In the genomic region with DNA sequence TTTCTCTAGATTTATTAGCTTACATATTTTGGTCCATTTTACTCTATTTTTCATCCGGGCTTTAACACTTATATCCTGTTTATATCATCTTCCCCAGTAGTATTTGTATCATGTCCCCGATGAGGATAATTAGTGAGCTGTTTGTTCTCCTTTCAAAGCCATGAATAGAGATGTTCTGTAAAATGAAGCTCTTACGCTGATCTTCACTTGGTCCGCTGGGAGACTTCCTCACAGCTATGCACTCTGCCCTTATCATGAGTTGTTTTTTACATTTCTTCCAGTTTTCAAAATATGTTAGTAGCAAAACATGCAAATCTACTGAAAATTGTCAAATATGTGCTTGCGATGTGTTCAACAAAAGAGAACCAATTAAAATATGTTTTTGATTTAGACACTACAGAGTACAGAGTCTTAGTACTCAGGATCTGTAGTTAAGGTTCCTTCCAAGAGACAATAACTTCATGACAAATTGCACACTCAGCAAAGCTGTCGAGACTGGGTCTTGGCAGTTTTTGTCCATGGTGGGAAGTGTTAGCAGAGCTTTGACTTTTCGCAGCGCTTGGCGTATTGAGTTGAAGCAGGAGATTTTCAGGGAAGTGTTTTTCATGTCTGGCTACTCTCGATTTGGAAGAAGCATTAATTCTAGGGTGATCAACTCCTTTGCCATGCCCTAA, we compare ENCODE assay signal across 28 cellular contexts.
"Had no signal": no experiment of that assay in that cellular context is flagged by ENCODE, and none has a peak within 500 bp of the region (broad histone marks: within the 10 kb centered on the region; RNA-seq: fewer than 3 reads in every experiment).

No MANE protein-coding gene starts in this region.

- DNase-seq: activated CD4-positive, alpha-beta memory T cell treated with anti-CD3 and anti-CD28 coated beads for 36 hours; activated CD4-positive, alpha-beta T cell treated with anti-CD3 and anti-CD28 coated beads, Interleukin-2, amount 10 ng/mL, durations not matched to agents 24 days and 14 days; activated CD4-positive, CD25-positive, alpha-beta regulatory T cell treated with anti-CD3 and anti-CD28 coated beads, Interleukin-2, amount 50 U/mL, for 72 hours; activated naive CD8-positive, alpha-beta T cell treated with anti-CD3 and anti-CD28 coated beads, Interleukin-2, amount 50 U/mL, for 24 hours; activated T-cell treated with anti-CD3 and anti-CD28 coated beads, Interleukin-2, amount 50 U/mL, for 48 hours; effector CD8-positive, alpha-beta T cell; hippocampal formation; immature natural killer cell; kidney; left colon; midbrain; naive thymus-derived CD4-positive, alpha-beta T cell; nucleus accumbens; pancreas; retina; stimulated activated CD4-positive, alpha-beta T cell treated with anti-CD3 and anti-CD28 coated beads, Interleukin-1b, Interleukin-23, amount 100 ng/mL, for 48 hours; stimulated activated CD4-positive, alpha-beta T cell treated with anti-CD3 and anti-CD28 coated beads, Interleukin-4, amount 100 ng/mL, for 4 hours; stimulated activated CD8-positive, alpha-beta memory T cell treated with anti-CD3 and anti-CD28 coated beads, Interleukin-4, amount 100 ng/mL, for 48 hours; stimulated activated naive CD8-positive, alpha-beta T cell treated with anti-CD3 and anti-CD28 coated beads, Interleukin-15, amount 100 ng/mL, for 72 hours; T-helper 2 cell had no signal

- H3K4me2 ChIP-seq: smooth muscle cell had no signal

- H3K9me3 ChIP-seq: gastroesophageal sphincter, pancreas, prostate gland, tibial nerve had no signal

- H3K36me3 ChIP-seq: gastroesophageal sphincter, pancreas, prostate gland, tibial nerve had no signal

- H3K4me1 ChIP-seq: gastroesophageal sphincter, pancreas, prostate gland, tibial nerve had no signal

- H3K4me3 ChIP-seq: gastroesophageal sphincter, pancreas, prostate gland, smooth muscle cell, tibial nerve had no signal

- H3K27ac ChIP-seq: epithelial cell of prostate, gastroesophageal sphincter, pancreas, prostate gland had no signal

- H3K27me3 ChIP-seq: gastroesophageal sphincter, pancreas, tibial nerve had no signal

- FAIRE-seq: bronchial epithelial cell, endometrium, kidney, pancreas had no signal

- ATAC-seq: activated naive CD8-positive, alpha-beta T cell treated with anti-CD3 and anti-CD28 coated beads, Interleukin-2, amount 50 U/mL, for 24 hours; gastroesophageal sphincter; left colon; naive thymus-derived CD4-positive, alpha-beta T cell; pancreas; stimulated activated memory B cell treated with anti-CD40 and anti-IgM and Interleukin-4, amounts not matched to agents 10 μg/mL and 1 μg/mL and 100 μg/mL, for 72 hours; stimulated activated naive CD8-positive, alpha-beta T cell treated with anti-CD3 and anti-CD28 coated beads, Interleukin-15, amount 100 ng/mL, for 72 hours had no signal
